Comparison of ENCODE assay signal across 33 cellular contexts in genomic region chr10:112274831-112275230, GRCh38. TPM values are rescaled to one million over a fixed set of nuclear protein-coding genes. Genes with fewer than 3 reads are reported as not detected.
"Had no signal": no experiment of that assay in that cellular context is flagged by ENCODE, and none has a peak within 500 bp of the region (broad histone marks: within the 10 kb centered on the region; RNA-seq: fewer than 3 reads in every experiment).

No MANE protein-coding gene starts in this region.

- H3K4me1 ChIP-seq: heart right ventricle, left lung, prostate gland, sigmoid colon, suprapubic skin, tibial artery had no signal

- H3K36me3 Mint-ChIP-seq: naive thymus-derived CD4-positive, alpha-beta T cell; natural killer cell treated with Interleukin-12 subunit alpha and Interleukin-12 subunit beta and Interleukin-15 and Interleukin-18, amount 100 ng/mL, for 72 hours; stimulated activated naive B cell treated with anti-CD40 and anti-IgM and Interleukin-4, amounts not matched to agents 10 μg/mL and 1 μg/mL and 100 μg/mL, for 72 hours had no signal

- ATAC-seq: heart right ventricle; left cardiac atrium; mucosa of descending colon; naive thymus-derived CD4-positive, alpha-beta T cell; natural killer cell treated with Interleukin-12 subunit alpha and Interleukin-12 subunit beta and Interleukin-15 and Interleukin-18, amount 100 ng/mL, for 72 hours; right cardiac atrium; stimulated activated naive B cell treated with anti-CD40 and anti-IgM and Interleukin-4, amounts not matched to agents 10 μg/mL and 1 μg/mL and 100 μg/mL, for 72 hours; stimulated activated naive CD8-positive, alpha-beta T cell treated with anti-CD3 and anti-CD28 coated beads, Interleukin-15, Interleukin-2, amounts not matched to agents 100 U/mL and 50 U/mL, for 24 hours; upper lobe of right lung had no signal

- DNase-seq: heart right ventricle; hippocampal formation; kidney glomerular epithelial cell; left cardiac atrium; left lung; mesendoderm; midbrain; mucosa of descending colon; naive thymus-derived CD4-positive, alpha-beta T cell; ovary; retina; right cardiac atrium; sigmoid colon; spleen; stimulated activated CD4-positive, alpha-beta T cell treated with anti-CD3 and anti-CD28 coated beads, Interleukin-4, amount 100 ng/mL, for 24 hours; stimulated activated naive B cell treated with anti-CD40 and anti-IgM and Interleukin-4, amounts not matched to agents 10 μg/mL and 1 μg/mL and 100 μg/mL, for 72 hours; stimulated activated naive CD8-positive, alpha-beta T cell treated with anti-CD3 and anti-CD28 coated beads, Interleukin-15, Interleukin-2, amounts not matched to agents 100 U/mL and 50 U/mL, for 24 hours; stomach; tibial artery; trophoblast cell; upper lobe of right lung had no signal

- H3K4me3 Mint-ChIP-seq: naive thymus-derived CD4-positive, alpha-beta T cell; natural killer cell treated with Interleukin-12 subunit alpha and Interleukin-12 subunit beta and Interleukin-15 and Interleukin-18, amount 100 ng/mL, for 72 hours; stimulated activated naive B cell treated with anti-CD40 and anti-IgM and Interleukin-4, amounts not matched to agents 10 μg/mL and 1 μg/mL and 100 μg/mL, for 72 hours had no signal

- FAIRE-seq: keratinocyte, small intestine, urothelium cell line had no signal

- H3K27me3 ChIP-seq: left lung, ovary, sigmoid colon, stomach, suprapubic skin, tibial artery, upper lobe of right lung had no signal

- H3K4me1 Mint-ChIP-seq: naive thymus-derived CD4-positive, alpha-beta T cell had no signal

- H3K36me3 ChIP-seq: heart right ventricle, left lung, ovary, prostate gland, sigmoid colon, spleen, stomach, suprapubic skin, thoracic aorta, tibial artery, upper lobe of right lung had no signal

- H3K4me3 ChIP-seq: heart right ventricle, left lung, lung, mucosa of descending colon, ovary, prostate gland, sigmoid colon, spleen, stomach, suprapubic skin, thoracic aorta, tibial artery, upper lobe of right lung had no signal

- H3K27ac ChIP-seq: heart right ventricle, left lung, ovary, prostate gland, sigmoid colon, spleen, stomach, suprapubic skin, thoracic aorta, tibial artery, upper lobe of right lung had no signal

- H3K27ac Mint-ChIP-seq: naive thymus-derived CD4-positive, alpha-beta T cell; natural killer cell treated with Interleukin-12 subunit alpha and Interleukin-12 subunit beta and Interleukin-15 and Interleukin-18, amount 100 ng/mL, for 72 hours; stimulated activated naive B cell treated with anti-CD40 and anti-IgM and Interleukin-4, amounts not matched to agents 10 μg/mL and 1 μg/mL and 100 μg/mL, for 72 hours had no signal

- H3K9me3 ChIP-seq: heart right ventricle, left lung, mucosa of descending colon, ovary, prostate gland, sigmoid colon, spleen, stomach, suprapubic skin, thoracic aorta, tibial artery, upper lobe of right lung had no signal

- H3K9me3 Mint-ChIP-seq: naive thymus-derived CD4-positive, alpha-beta T cell; natural killer cell treated with Interleukin-12 subunit alpha and Interleukin-12 subunit beta and Interleukin-15 and Interleukin-18, amount 100 ng/mL, for 72 hours; stimulated activated naive B cell treated with anti-CD40 and anti-IgM and Interleukin-4, amounts not matched to agents 10 μg/mL and 1 μg/mL and 100 μg/mL, for 72 hours had no signal

RNA-seq across cellular contexts. Expression of gene TECTB, which starts 8.4 kb away (rescaled TPM):
- total RNA-seq: heart right ventricle; left cardiac atrium; left lung; lower leg skin; lung; mucosa of descending colon; naive thymus-derived CD4-positive, alpha-beta T cell; natural killer cell treated with Interleukin-12 subunit alpha and Interleukin-12 subunit beta and Interleukin-15 and Interleukin-18, amount 100 ng/mL, for 72 hours; omental fat pad; ovary; prostate gland; right cardiac atrium; sigmoid colon; spleen; stomach; subcutaneous adipose tissue; suprapubic skin; thoracic aorta; upper lobe of right lung had no signal
- polyA plus RNA-seq: heart right ventricle; keratinocyte; lung; naive thymus-derived CD4-positive, alpha-beta T cell; neural cell; right cardiac atrium; sigmoid colon; spleen; stomach had no signal
